8 cellular contexts compared by ENCODE assay signal in genomic region chr12:153080-153746, GRCh38.
DNase-seq lines count a peak whose midpoint lies in the region; TF ChIP-seq lines count a peak whose summit lies in the region.

No MANE protein-coding gene starts in this region.

- no peaks in the 10 kb centered on the region for H3K9me3 ChIP-seq in SU-DHL-6 (ENCODE audit: insufficient read depth, low read length)

- H3K9ac ChIP-seq in SU-DHL-6 (ENCODE audit: low read length), result no peak overlapping the region

- no peaks in the 10 kb centered on the region for H4K20me1 ChIP-seq in SU-DHL-6 (ENCODE audit: low read depth, low read length)

- no peaks in the 10 kb centered on the region for H3K79me2 ChIP-seq in SU-DHL-6 (ENCODE audit: insufficient read depth, low read length)

- DNase-seq in AG09319 (ENCODE audit: extremely low read depth, low read depth) (no peak), GM19240 (ENCODE audit: insufficient read length, low spot score) (peak; percentile 82), NCI-H1092 (lab: John Stamatoyannopoulos, UW) (peak; percentile 62), amniotic epithelial cell (ENCODE audit: low read depth) (peak; percentile 58), iPS-NIHi7 (ENCODE audit: extremely low spot score) (peak; percentile 94), cortex of kidney (lab: John Stamatoyannopoulos, UW) (no peak)
- DNase-seq in stimulated activated CD4-positive, alpha-beta T cell treated with anti-CD3 and anti-CD28 coated beads, Interleukin-4, amount 100 ng/mL, for 24 hours, result peak; percentile 50

- H3K27me3 ChIP-seq in SU-DHL-6 (ENCODE audit: low read length), result no peaks in the 10 kb centered on the region

- peak; percentile 66 for TF ChIP-seq CTCF in AG09319 (IDR thresholded peaks at IDR 0.05; ENCODE audit: low read depth, low read length)
- peak; percentile 77 for TF ChIP-seq CTCF in SU-DHL-6 (IDR thresholded peaks at IDR 0.05; ENCODE audit: insufficient read depth, low read length, poor library complexity, severe bottlenecking)

- no peaks in the 10 kb centered on the region for H3K9me2 ChIP-seq in SU-DHL-6 (replicated peaks; ENCODE audit: insufficient read depth, low read length)

- H3K27ac ChIP-seq in SU-DHL-6 (ENCODE audit: low read depth, low read length), result no peak overlapping the region

- no peaks in the 10 kb centered on the region for H3F3A ChIP-seq in SU-DHL-6 (ENCODE audit: insufficient read depth)

- no peak overlapping the region for H3K4me2 ChIP-seq in SU-DHL-6 (ENCODE audit: low read depth, low read length, poor library complexity, severe bottlenecking)

- no peaks in the 10 kb centered on the region for H3K36me3 ChIP-seq in SU-DHL-6 (ENCODE audit: low read length)

- no peak overlapping the region for H3K4me3 ChIP-seq in SU-DHL-6 (ENCODE audit: insufficient read depth, low read length, poor library complexity, severe bottlenecking)

- no peak overlapping the region for H2AFZ ChIP-seq in SU-DHL-6 (ENCODE audit: low read depth, low read length, severe bottlenecking)

Comparison
In these comparisons a context has a peak if more than half of its experiments do, and no peak if none do; other contexts are left out.
1. DNase-seq: peak in GM19240 (single experiment), NCI-H1092 (single experiment), amniotic epithelial cell (single experiment), iPS-NIHi7 (single experiment) and stimulated activated CD4-positive, alpha-beta T cell treated with anti-CD3 and anti-CD28 coated beads, Interleukin-4, amount 100 ng/mL, for 24 hours (single experiment); none in AG09319 (single experiment) and cortex of kidney (single experiment).